ENCODE assay signal across 8 cellular contexts in the genomic region with DNA sequence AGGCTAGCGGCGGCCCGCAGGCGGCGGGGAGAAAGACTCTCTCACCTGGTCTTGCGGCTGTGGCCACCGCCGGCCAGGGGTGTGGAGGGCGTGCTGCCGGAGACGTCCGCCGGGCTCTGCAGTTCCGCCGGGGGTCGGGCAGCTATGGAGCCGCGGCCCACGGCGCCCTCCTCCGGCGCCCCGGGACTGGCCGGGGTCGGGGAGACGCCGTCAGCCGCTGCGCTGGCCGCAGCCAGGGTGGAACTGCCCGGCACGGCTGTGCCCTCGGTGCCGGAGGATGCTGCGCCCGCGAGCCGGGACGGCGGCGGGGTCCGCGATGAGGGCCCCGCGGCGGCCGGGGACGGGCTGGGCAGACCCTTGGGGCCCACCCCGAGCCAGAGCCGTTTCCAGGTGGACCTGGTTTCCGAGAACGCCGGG. TPM values are rescaled to one million over a fixed set of nuclear protein-coding genes. Genes with fewer than 3 reads are reported as not detected.
A peak's percentile ranks its signal among the peaks of the same experiment; 100 is the strongest.
DNase-seq lines count a peak whose midpoint lies in the region; ATAC-seq and TF ChIP-seq lines count a peak whose summit lies in the region.

No MANE protein-coding gene starts in this region.

- DNase-seq in Caco-2 (no peak), breast epithelium (ENCODE audit: low spot score in 2 of 2) (peak in 1 of 2 donors; percentile 61), left lung (no peak), tibial artery (peak in 1 of 2 donors; percentile 79), RKO (ENCODE audit: low spot score) (no peak)
- DNase-seq in activated effector memory CD4-positive, alpha-beta T cell treated with Interleukin-2 at 50 U/mL for 16 hours: no peak

- peaks cover 15% of the 10 kb centered on the region for H3K9me3 Mint-ChIP-seq in Caco-2 (ENCODE audit: unreplicated experiment)

- H3K4me1 Mint-ChIP-seq in Caco-2 (ENCODE audit: low read depth, unreplicated experiment): peaks cover 47% of the 10 kb centered on the region

- ATAC-seq in GM19467 (IDR thresholded peaks at IDR 0.05; ENCODE audit: unreplicated experiment): peak; percentile 31
- peak; percentile 28 for ATAC-seq in HG03565 (IDR thresholded peaks at IDR 0.05; ENCODE audit: unreplicated experiment)
- peak; percentile 40 for ATAC-seq in left lung

- H3K4me3 ChIP-seq in Caco-2 (ENCODE audit: low read depth, low read length): peak overlapping the region; percentile 97
- H3K4me3 ChIP-seq in breast epithelium: peak overlapping the region; percentile 78 to 96 (median 91)
- H3K4me3 ChIP-seq in left lung: peak overlapping the region; percentile 82 to 89
- peak overlapping the region; percentile 69 to 84 for H3K4me3 ChIP-seq in tibial artery

- peak in 1 of 2 experiments; percentile 17 for TF ChIP-seq CTCF in Caco-2 (IDR thresholded peaks at IDR 0.05; ENCODE audit: insufficient read depth in 1 of 2, low read depth in 1 of 2, low read length in 1 of 2, severe bottlenecking in 1 of 2, unreplicated experiment in 1 of 2)
- TF ChIP-seq CTCF in breast epithelium (IDR thresholded peaks at IDR 0.05): no peak
- peak in 1 of 2 donors; percentile 23 for TF ChIP-seq CTCF in left lung (IDR thresholded peaks at IDR 0.05)
- TF ChIP-seq CTCF in tibial artery (IDR thresholded peaks at IDR 0.05): peak; percentile 31 to 40

- H3K27me3 Mint-ChIP-seq in Caco-2 (ENCODE audit: insufficient read depth, unreplicated experiment): no peaks in the 10 kb centered on the region

- peak overlapping the region; percentile 87 for H3K4me3 Mint-ChIP-seq in Caco-2 (ENCODE audit: unreplicated experiment)

- H3K27ac ChIP-seq in breast epithelium (peak overlapping the region; percentile 96 to 98), left lung (peak overlapping the region; percentile 96), tibial artery (peak overlapping the region; percentile 86 to 91)

- H3K4me1 ChIP-seq in Caco-2 (peaks cover 15% of the 10 kb centered on the region; the same call in 1 of the 2 replicates), breast epithelium (peaks cover 0 to 5% of the 10 kb centered on the region in 2 donors), left lung (peaks cover 15 to 54% of the 10 kb centered on the region in 2 donors), tibial artery (peaks cover 0 to 61% (median 18%) of the 10 kb centered on the region in 4 donors)

- no peaks in the 10 kb centered on the region for H3K9me3 ChIP-seq in Caco-2
- no peaks in the 10 kb centered on the region for H3K9me3 ChIP-seq in breast epithelium
- H3K9me3 ChIP-seq in left lung: no peaks in the 10 kb centered on the region
- H3K9me3 ChIP-seq in tibial artery: no peaks in the 10 kb centered on the region

- H3K27me3 ChIP-seq in Caco-2 (replicated peaks; ENCODE audit: control insufficient read depth, insufficient read depth, low read length) (no peaks in the 10 kb centered on the region), breast epithelium (no peaks in the 10 kb centered on the region), left lung (peaks cover 0 to 4% of the 10 kb centered on the region in 2 donors), tibial artery (no peaks in the 10 kb centered on the region)

- no peak for TF ChIP-seq POLR2A in breast epithelium (IDR thresholded peaks at IDR 0.05)

- H3K36me3 ChIP-seq in Caco-2 (ENCODE audit: control insufficient read depth, insufficient read depth, low read length) (no peaks in the 10 kb centered on the region), breast epithelium (no peaks in the 10 kb centered on the region), left lung (no peaks in the 10 kb centered on the region), tibial artery (no peaks in the 10 kb centered on the region)

- no TSS peak for BruUV-seq in Caco-2 (replicated peaks; lab: Mats Ljungman, UMichigan)

- H3K36me3 Mint-ChIP-seq in Caco-2 (ENCODE audit: insufficient read depth, unreplicated experiment): peaks cover 19% of the 10 kb centered on the region

- intact Hi-C loops in Caco-2 (cut with micrococcal nuclease; ENCODE audit: unreplicated experiment) (loop anchor here (1.0 to 10.0 kb wide), 6 partner anchors 71 to 522 kb away; no protein-coding TSS in a partner anchor), breast epithelium (cut with DNase I; ENCODE audit: low total_unique reads) (no loop called here), left lung (cut with DNase I) (no loop called here), tibial artery (cut with DNase I; ENCODE audit: low total_unique reads) (no loop called here)

- CTCF ChIA-PET in Caco-2 (lab: Charles Lee): interaction anchor here (0.7 to 1.3 kb wide), 2 partner anchors 176 to 199 kb away, joined by 3 to 4 read pairs; no protein-coding TSS in a partner anchor

- no peak overlapping the region for H3K27ac Mint-ChIP-seq in Caco-2 (ENCODE audit: unreplicated experiment)

- POLR2A ChIA-PET in Caco-2 (lab: Charles Lee): interaction anchor here (0.6 kb wide), 1 partner anchor 42 kb away, joined by 3 read pairs; no protein-coding TSS in a partner anchor

RNA-seq across cellular contexts. Expression of gene SLC12A2, which starts 0.3 kb away (rescaled TPM):
- total RNA-seq in Caco-2 (2022) (85.2 and 87.8 TPM in 2 replicates), breast epithelium (100 to 1,000 TPM in 1 of 3 donors, 10 to 100 TPM in 2; 23.7 to 204 (median 70.1) TPM), left lung (10 to 100 TPM; 33.7 to 43.9 TPM)

Comparison
In these comparisons a context has a peak if more than half of its experiments do, and no peak if none do; other contexts are left out.
1. CTCF ChIP-seq: peak in tibial artery (2 of 2); none in breast epithelium (0 of 3).
2. Peak in every context shown above with its lines, with median percentiles within 50 percentile points of each other: H3K4me3 ChIP-seq, ATAC-seq and H3K27ac ChIP-seq.